In the genomic region with DNA sequence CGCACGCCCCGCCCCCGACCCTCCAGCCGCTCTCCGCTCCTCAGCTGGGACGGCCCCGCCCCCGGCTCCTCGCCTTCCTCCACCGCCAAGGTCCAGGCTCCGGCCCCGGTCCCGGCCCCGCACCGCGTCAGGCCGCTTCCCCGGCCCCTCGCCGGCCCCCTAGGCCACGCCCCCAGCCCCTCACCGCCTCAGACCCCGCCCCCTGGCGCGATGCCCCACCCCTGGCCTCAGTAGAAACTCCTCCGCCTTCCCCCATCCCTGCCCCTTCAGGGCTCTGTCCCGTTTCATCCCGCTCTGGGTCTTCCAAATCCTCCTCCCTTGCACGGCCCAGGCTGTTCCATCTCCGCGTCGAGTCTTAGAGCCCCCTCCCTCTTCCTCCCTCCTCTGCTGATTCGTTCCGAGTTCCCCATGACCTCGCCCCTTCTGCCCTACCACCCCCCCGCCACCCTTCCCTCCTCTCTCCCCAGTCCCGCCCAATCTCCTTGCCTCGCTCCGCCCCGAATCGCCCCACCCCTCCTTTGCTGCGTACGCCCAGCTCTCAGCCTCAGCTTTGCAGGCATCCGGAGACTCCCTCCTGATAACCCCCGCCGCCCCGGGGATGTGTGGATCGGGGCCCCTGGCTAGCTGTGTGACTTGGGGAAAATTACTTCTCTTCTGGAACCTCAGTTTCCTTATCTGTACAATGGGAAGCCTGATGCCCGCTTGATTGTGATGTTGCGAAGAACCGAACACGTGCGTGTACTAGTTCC, we compare ENCODE assay signal across 1 cellular context.
TF ChIP-seq lines count a peak whose summit lies in the region.

No MANE protein-coding gene starts in this region.

TF ChIP-seq in SK-N-SH treated with all-trans-retinoic acid at 6 μM for 48 hours, 23 proteins besides CTCF, POLR2A, EP300 and RAD21 (continued from another document):
- TF ChIP-seq, protein P1, sequence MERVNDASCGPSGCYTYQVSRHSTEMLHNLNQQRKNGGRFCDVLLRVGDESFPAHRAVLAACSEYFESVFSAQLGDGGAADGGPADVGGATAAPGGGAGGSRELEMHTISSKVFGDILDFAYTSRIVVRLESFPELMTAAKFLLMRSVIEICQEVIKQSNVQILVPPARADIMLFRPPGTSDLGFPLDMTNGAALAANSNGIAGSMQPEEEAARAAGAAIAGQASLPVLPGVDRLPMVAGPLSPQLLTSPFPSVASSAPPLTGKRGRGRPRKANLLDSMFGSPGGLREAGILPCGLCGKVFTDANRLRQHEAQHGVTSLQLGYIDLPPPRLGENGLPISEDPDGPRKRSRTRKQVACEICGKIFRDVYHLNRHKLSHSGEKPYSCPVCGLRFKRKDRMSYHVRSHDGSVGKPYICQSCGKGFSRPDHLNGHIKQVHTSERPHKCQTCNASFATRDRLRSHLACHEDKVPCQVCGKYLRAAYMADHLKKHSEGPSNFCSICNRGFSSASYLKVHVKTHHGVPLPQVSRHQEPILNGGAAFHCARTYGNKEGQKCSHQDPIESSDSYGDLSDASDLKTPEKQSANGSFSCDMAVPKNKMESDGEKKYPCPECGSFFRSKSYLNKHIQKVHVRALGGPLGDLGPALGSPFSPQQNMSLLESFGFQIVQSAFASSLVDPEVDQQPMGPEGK (CRISPR knock-in tag; IDR thresholded peaks at IDR 0.05; ENCODE audit: borderline replicate concordance) = no peak
- TF ChIP-seq ZNF8 (CRISPR knock-in tag; IDR thresholded peaks at IDR 0.05) = no peak
- TF ChIP-seq SNAI2 (CRISPR knock-in tag; IDR thresholded peaks at IDR 0.05) = no peak
- TF ChIP-seq ZC3H10 (CRISPR knock-in tag; IDR thresholded peaks at IDR 0.05) = no peak
- TF ChIP-seq BACH2 (CRISPR knock-in tag; IDR thresholded peaks at IDR 0.05; ENCODE audit: borderline replicate concordance) = no peak
- TF ChIP-seq ISL1 (CRISPR knock-in tag; IDR thresholded peaks at IDR 0.05) = no peak
- TF ChIP-seq ZFP30 (CRISPR knock-in tag; IDR thresholded peaks at IDR 0.05) = no peak
